Comparison of ENCODE assay signal across 20 cellular contexts in the genomic region with DNA sequence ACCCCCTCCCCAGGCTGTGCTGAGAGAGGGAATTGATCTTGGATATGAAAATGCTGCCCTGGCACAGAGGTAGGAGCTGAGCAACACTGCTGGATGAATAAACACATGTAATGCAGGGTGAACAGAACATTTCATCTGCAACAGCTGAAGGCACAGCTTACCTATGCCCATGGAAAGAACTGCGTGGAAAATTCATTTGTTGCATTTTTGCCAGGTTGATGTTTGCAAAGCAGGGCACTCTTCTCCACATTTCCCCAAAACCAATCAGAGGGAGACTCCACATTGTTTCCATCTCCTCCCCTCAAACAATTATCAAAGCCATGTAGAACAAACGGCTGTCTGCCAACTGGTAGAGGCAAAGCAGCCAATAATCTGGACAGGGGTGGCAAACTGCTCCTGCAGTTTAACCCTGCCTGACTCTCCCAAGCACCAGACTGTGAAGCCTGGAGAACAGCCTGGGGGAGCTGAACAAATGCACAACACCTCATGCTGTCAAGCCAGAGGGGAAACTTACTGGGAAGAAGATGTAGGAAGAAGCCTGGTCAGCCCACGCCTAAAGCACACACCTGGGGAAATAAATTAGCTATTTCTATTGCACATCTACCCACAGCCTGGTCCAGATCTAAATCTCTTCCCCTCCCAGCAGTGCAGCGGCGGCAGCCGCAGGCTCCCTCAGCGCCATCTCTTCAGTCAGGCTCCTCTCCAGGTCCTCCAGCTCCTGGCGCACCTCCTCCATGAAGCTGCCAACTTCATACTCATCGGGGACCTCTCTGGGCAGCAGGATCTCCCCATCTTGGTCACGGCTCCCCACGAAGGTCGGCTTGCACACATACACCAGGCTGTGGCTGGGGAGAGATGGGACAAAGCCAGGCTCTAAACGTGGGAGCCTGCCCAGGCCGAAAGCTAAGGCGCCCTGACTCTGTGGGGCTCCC. TPM values are rescaled to one million over a fixed set of nuclear protein-coding genes. Genes with fewer than 3 reads are reported as not detected.
DNase-seq lines count a peak whose midpoint lies in the region; ATAC-seq and TF ChIP-seq lines count a peak whose summit lies in the region.
"Had no signal": no experiment of that assay in that cellular context is flagged by ENCODE, and none has a peak within 500 bp of the region (broad histone marks: within the 10 kb centered on the region; RNA-seq: fewer than 3 reads in every experiment).

No MANE protein-coding gene starts in this region.

- no peak for ATAC-seq in GM21390 (IDR thresholded peaks at IDR 0.05; ENCODE audit: unreplicated experiment)
- ATAC-seq: lower lobe of right lung; stimulated activated memory B cell treated with anti-CD40 and anti-IgM and Interleukin-4, amounts not matched to agents 10 μg/mL and 1 μg/mL and 100 μg/mL, for 72 hours had no signal

- peaks cover 3% of the 10 kb centered on the region for H3K9me3 Mint-ChIP-seq in activated CD4-positive, alpha-beta T cell treated with anti-CD3 and anti-CD28 coated beads, Interleukin-2, amount 10 ng/mL, durations not matched to agents 7 days and 5 days
- H3K9me3 Mint-ChIP-seq in type B pancreatic cell = no peaks in the 10 kb centered on the region
- H3K9me3 Mint-ChIP-seq: stimulated activated memory B cell treated with anti-CD40 and anti-IgM and Interleukin-4, amounts not matched to agents 10 μg/mL and 1 μg/mL and 100 μg/mL, for 72 hours had no signal

- H3K27me3 ChIP-seq in ascending aorta = no peaks in the 10 kb centered on the region
- no peaks in the 10 kb centered on the region for H3K27me3 ChIP-seq in right atrium auricular region
- H3K27me3 ChIP-seq: transverse colon had no signal

- H3K4me3 ChIP-seq in ascending aorta (no peak overlapping the region), right atrium auricular region (no peak overlapping the region)
- H3K4me3 ChIP-seq: HAP-1, lower lobe of right lung, PC-9, transverse colon had no signal

- CTCF ChIA-PET in activated CD4-positive, alpha-beta T cell treated with anti-CD3 and anti-CD28 coated beads, Interleukin-2, amount 10 ng/mL, durations not matched to agents 7 days and 5 days (lab: Charles Lee) = interaction anchor here (0.6 kb wide), 1 partner anchor 102 kb away, joined by 4 read pairs; no protein-coding TSS in a partner anchor

- H3K36me3 ChIP-seq in ascending aorta (peaks cover 10 to 63% of the 10 kb centered on the region in 2 donors), right atrium auricular region (peaks cover 41% of the 10 kb centered on the region)
- H3K36me3 ChIP-seq: HAP-1, lower lobe of right lung, transverse colon had no signal

- peaks cover 12% of the 10 kb centered on the region for H3K27me3 Mint-ChIP-seq in activated CD4-positive, alpha-beta T cell treated with anti-CD3 and anti-CD28 coated beads, Interleukin-2, amount 10 ng/mL, durations not matched to agents 7 days and 5 days
- H3K27me3 Mint-ChIP-seq in type B pancreatic cell = no peaks in the 10 kb centered on the region

- H3K9me3 ChIP-seq in ascending aorta (no peaks in the 10 kb centered on the region), right atrium auricular region (no peaks in the 10 kb centered on the region)
- H3K9me3 ChIP-seq: HAP-1, lower lobe of right lung, transverse colon had no signal

- H3K27ac Mint-ChIP-seq in activated CD4-positive, alpha-beta T cell treated with anti-CD3 and anti-CD28 coated beads, Interleukin-2, amount 10 ng/mL, durations not matched to agents 7 days and 5 days = peak overlapping the region; percentile 16
- H3K27ac Mint-ChIP-seq in type B pancreatic cell = no peak overlapping the region
- H3K27ac Mint-ChIP-seq: stimulated activated memory B cell treated with anti-CD40 and anti-IgM and Interleukin-4, amounts not matched to agents 10 μg/mL and 1 μg/mL and 100 μg/mL, for 72 hours had no signal

- peaks cover 35% of the 10 kb centered on the region for H3K4me1 Mint-ChIP-seq in activated CD4-positive, alpha-beta T cell treated with anti-CD3 and anti-CD28 coated beads, Interleukin-2, amount 10 ng/mL, durations not matched to agents 7 days and 5 days
- peaks cover 17% of the 10 kb centered on the region for H3K4me1 Mint-ChIP-seq in type B pancreatic cell (ENCODE audit: unreplicated experiment)

- no peak overlapping the region for H3K4me3 Mint-ChIP-seq in activated CD4-positive, alpha-beta T cell treated with anti-CD3 and anti-CD28 coated beads, Interleukin-2, amount 10 ng/mL, durations not matched to agents 7 days and 5 days
- no peak overlapping the region for H3K4me3 Mint-ChIP-seq in type B pancreatic cell
- H3K4me3 Mint-ChIP-seq: stimulated activated memory B cell treated with anti-CD40 and anti-IgM and Interleukin-4, amounts not matched to agents 10 μg/mL and 1 μg/mL and 100 μg/mL, for 72 hours had no signal

- no peak for DNase-seq in activated CD4-positive, alpha-beta T cell treated with anti-CD3 and anti-CD28 coated beads, Interleukin-2, amount 10 ng/mL, durations not matched to agents 7 days and 5 days
- no peak for DNase-seq in activated CD4-positive, alpha-beta T cell treated with anti-CD3 and anti-CD28 coated beads, Interleukin-2, amount 50 U/mL, for 1 hour
- no peak for DNase-seq in ascending aorta (ENCODE audit: low spot score in 2 of 2)
- no peak for DNase-seq in right atrium auricular region (ENCODE audit: low spot score)
- DNase-seq in type B pancreatic cell (ENCODE audit: extremely low spot score, unreplicated experiment) = peak; percentile 63
- no peak for DNase-seq in NCI-H2196 (lab: John Stamatoyannopoulos, UW; ENCODE audit: unreplicated experiment)
- DNase-seq in NAMALWA (ENCODE audit: low spot score) = no peak
- DNase-seq: activated CD4-positive, CD25-positive, alpha-beta regulatory T cell treated with anti-CD3 and anti-CD28 coated beads, Interleukin-2, amount 50 U/mL, for 72 hours; activated CD8-positive, alpha-beta memory T cell treated with anti-CD3 and anti-CD28 coated beads, Interleukin-2, amount 50 U/mL, for 48 hours; C1 segment of cervical spinal cord; DMS153; lower lobe of right lung; NCI-H187 treated with DMSO at 0.1 percent for 48 hours; NCI-H526 treated with DMSO at 0.1 percent for 48 hours; PC-9; transverse colon had no signal

- intact Hi-C loops in ascending aorta (cut with DNase I) = loop anchor here (2.0 kb wide), 1 partner anchor 33 kb away; no protein-coding TSS in a partner anchor

- TF ChIP-seq CTCF in ascending aorta (IDR thresholded peaks at IDR 0.05) (no peak), right atrium auricular region (IDR thresholded peaks at IDR 0.05) (no peak), type B pancreatic cell (conservative IDR thresholded peaks at IDR 0.05) (no peak)

- H3K4me1 ChIP-seq in ascending aorta (peaks cover 2 to 11% of the 10 kb centered on the region in 2 donors), right atrium auricular region (peaks cover 0 to 86% of the 10 kb centered on the region in 2 donors)
- H3K4me1 ChIP-seq: HAP-1 had no signal

- POLR2A ChIA-PET in activated CD4-positive, alpha-beta T cell treated with anti-CD3 and anti-CD28 coated beads, Interleukin-2, amount 10 ng/mL, durations not matched to agents 7 days and 5 days (lab: Charles Lee) = no interaction called here

- peaks cover 6% of the 10 kb centered on the region for H3K36me3 Mint-ChIP-seq in activated CD4-positive, alpha-beta T cell treated with anti-CD3 and anti-CD28 coated beads, Interleukin-2, amount 10 ng/mL, durations not matched to agents 7 days and 5 days (ENCODE audit: low read depth)
- peaks cover 10% of the 10 kb centered on the region for H3K36me3 Mint-ChIP-seq in type B pancreatic cell
- H3K36me3 Mint-ChIP-seq: stimulated activated memory B cell treated with anti-CD40 and anti-IgM and Interleukin-4, amounts not matched to agents 10 μg/mL and 1 μg/mL and 100 μg/mL, for 72 hours had no signal

- peak overlapping the region; percentile 40 to 50 for H3K27ac ChIP-seq in ascending aorta
- H3K27ac ChIP-seq in right atrium auricular region = peak overlapping the region; percentile 73 to 75
- H3K27ac ChIP-seq: epithelial cell of prostate, lower lobe of right lung, PC-9, transverse colon had no signal

RNA-seq across cellular contexts. Expression of gene DKK3, which starts 44.3 kb away (rescaled TPM):
- total RNA-seq in activated CD4-positive, alpha-beta T cell treated with anti-CD3 and anti-CD28 coated beads, Interleukin-2, amount 10 ng/mL, durations not matched to agents 7 days and 5 days = not detected
- total RNA-seq in ascending aorta (433 TPM), right atrium auricular region (1,000 to 10,000 TPM; 2,934 to 5,316 TPM), type B pancreatic cell (ENCODE audit: low replicate concordance) (9.9 and 36.3 TPM in 2 replicates)

Comparison
In these comparisons a context has a peak if more than half of its experiments do, and no peak if none do; other contexts are left out.
1. RNA of gene DKK3, which starts 44.3 kb away (total RNA-seq): 2,934 to 5,316 TPM in right atrium auricular region, 433 TPM in ascending aorta (single experiment) and 9.9 to 36.3 TPM in type B pancreatic cell; not detected in activated CD4-positive, alpha-beta T cell treated with anti-CD3 and anti-CD28 coated beads, Interleukin-2, amount 10 ng/mL, durations not matched to agents 7 days and 5 days; every median in the first group is over 10 times any median in the second.